In genomic region chr17:74443516-74444296, GRCh38 we compare ENCODE assay signal across 12 cellular contexts. TPM values are rescaled to one million over a fixed set of nuclear protein-coding genes. Genes with fewer than 3 reads are reported as not detected.
DNase-seq lines count a peak whose midpoint lies in the region; ATAC-seq and TF ChIP-seq lines count a peak whose summit lies in the region.
"Had no signal": no experiment of that assay in that cellular context is flagged by ENCODE, and none has a peak within 500 bp of the region (broad histone marks: within the 10 kb centered on the region; RNA-seq: fewer than 3 reads in every experiment).

No MANE protein-coding gene starts in this region.

- H4K20me1 ChIP-seq in HCT116 (ENCODE audit: insufficient read depth) = no peaks in the 10 kb centered on the region

- H3K27ac Mint-ChIP-seq in natural killer cell treated with Interleukin-12 subunit alpha and Interleukin-12 subunit beta and Interleukin-15 and Interleukin-18, amount 100 ng/mL, for 72 hours = no peak overlapping the region
- H3K27ac Mint-ChIP-seq: CD4-positive, alpha-beta T cell had no signal

- RAD21 ChIA-PET in HCT116 (lab: Charles Lee; ENCODE audit: low non-redundant PET in 1 of 2, low total read pairs in 2 of 2, uncharacterized antibody in 2 of 2, unreplicated experiment in 2 of 2) = interaction anchor here (0.6 to 1.9 kb wide), 6 partner anchors 10 to 64 kb away, joined by 3 to 6 read pairs (median 4); no protein-coding TSS in a partner anchor

- no peaks in the 10 kb centered on the region for H3K9me2 ChIP-seq in HCT116 (ENCODE audit: insufficient read depth)

- ATAC-seq in HCT116 (no peak), GM18861 (IDR thresholded peaks at IDR 0.05; ENCODE audit: unreplicated experiment) (no peak), HG03108 (IDR thresholded peaks at IDR 0.05; ENCODE audit: unreplicated experiment) (no peak)
- ATAC-seq in natural killer cell treated with Interleukin-12 subunit alpha and Interleukin-12 subunit beta and Interleukin-15 and Interleukin-18, amount 100 ng/mL, for 72 hours = no peak

- no peak for DNase-seq in HCT116 (ENCODE audit: low read depth, low spot score)
- no peak for DNase-seq in GM19240 (ENCODE audit: insufficient read length, low spot score)
- DNase-seq in natural killer cell treated with Interleukin-12 subunit alpha and Interleukin-12 subunit beta and Interleukin-15 and Interleukin-18, amount 100 ng/mL, for 72 hours (ENCODE audit: low spot score) = no peak
- DNase-seq: CD4-positive, alpha-beta T cell; NCI-H2081 treated with DMSO at 0.1 percent for 48 hours had no signal

- CTCF ChIA-PET in HCT116 (lab: Charles Lee) = interaction anchor here (1.2 to 1.7 kb wide), 6 partner anchors 10 to 76 kb away, joined by 3 to 6 read pairs (median 5); no protein-coding TSS in a partner anchor

- H3K4me1 ChIP-seq in HCT116 (ENCODE audit: control insufficient read depth in 1 of 2, insufficient read depth in 2 of 2, low read length in 2 of 2) = peaks cover 24 to 26% of the 10 kb centered on the region in 2 experiments
- H3K4me1 ChIP-seq in duodenal mucosa (ENCODE audit: control insufficient read depth in 1 of 2, insufficient read depth in 2 of 2, low read length in 2 of 2) = peaks cover 22 to 27% of the 10 kb centered on the region in 2 donors
- H3K4me1 ChIP-seq in mucosa of rectum (ENCODE audit: control insufficient read depth in 2 of 2, insufficient read depth in 2 of 2, low read length in 2 of 2) = peaks cover 25 to 28% of the 10 kb centered on the region in 2 donors
- H3K4me1 ChIP-seq in subcutaneous abdominal adipose tissue (ENCODE audit: control insufficient read depth in 5 of 5, insufficient read depth in 5 of 5, low read length in 5 of 5) = peaks cover 14 to 57% (median 51%) of the 10 kb centered on the region in 5 donors

- no peaks in the 10 kb centered on the region for H3K9me3 Mint-ChIP-seq in natural killer cell treated with Interleukin-12 subunit alpha and Interleukin-12 subunit beta and Interleukin-15 and Interleukin-18, amount 100 ng/mL, for 72 hours

- H3K27ac ChIP-seq in HCT116 (ENCODE audit: low read depth, low read length) (peak overlapping the region; percentile 84), duodenal mucosa (ENCODE audit: low read depth, low read length) (peak overlapping the region; percentile 96), mucosa of rectum (ENCODE audit: low read depth in 2 of 2, low read length in 2 of 2) (peak overlapping the region; percentile 99), subcutaneous abdominal adipose tissue (ENCODE audit: low read depth, low read length) (peak overlapping the region; percentile 81)

- TF ChIP-seq POLR2A in HCT116 (IDR thresholded peaks at IDR 0.05; ENCODE audit: borderline replicate concordance, extremely low read depth, insufficient read depth, insufficient read length) = no peak

- peaks cover 8% of the 10 kb centered on the region for H3K36me3 Mint-ChIP-seq in natural killer cell treated with Interleukin-12 subunit alpha and Interleukin-12 subunit beta and Interleukin-15 and Interleukin-18, amount 100 ng/mL, for 72 hours

- H3K4me3 ChIP-seq in HCT116 (replicated peaks in 1 of 2; ENCODE audit: low read depth in 1 of 2, low read length in 2 of 2) (peak overlapping the region; percentile 39 to 54), duodenal mucosa (ENCODE audit: low read depth in 1 of 2, low read length in 2 of 2) (peak overlapping the region; percentile 43 to 61), mucosa of rectum (ENCODE audit: low read length in 2 of 2) (peak overlapping the region; percentile 44 to 45), subcutaneous abdominal adipose tissue (ENCODE audit: low read depth in 1 of 5, low read length in 5 of 5) (peak overlapping the region; percentile 45 to 65 (median 51))

- no peak for TF ChIP-seq RAD21 in HCT116 (IDR thresholded peaks at IDR 0.05; ENCODE audit: low read depth)

- POLR2A ChIA-PET in HCT116 (lab: Charles Lee) = interaction anchor here (1.0 to 1.9 kb wide), 3 partner anchors 10 to 64 kb away, joined by 3 to 12 read pairs (median 5); no protein-coding TSS in a partner anchor

- H3K9me3 ChIP-seq in HCT116 (ENCODE audit: control insufficient read depth in 1 of 2, insufficient read depth in 1 of 2, low read depth in 1 of 2, low read length in 2 of 2) (peaks cover 3 to 8% of the 10 kb centered on the region in 2 experiments; a peak in 2 of 4 replicates), duodenal mucosa (ENCODE audit: control insufficient read depth in 1 of 2, low read length in 2 of 2) (no peaks in the 10 kb centered on the region), mucosa of rectum (ENCODE audit: control insufficient read depth in 2 of 2, low read length in 2 of 2) (no peaks in the 10 kb centered on the region), subcutaneous abdominal adipose tissue (ENCODE audit: control insufficient read depth in 5 of 5, low read length in 5 of 5) (peaks cover 0 to under 1% (median 0%) of the 10 kb centered on the region in 5 donors)

- peaks cover 0 to 4% of the 10 kb centered on the region in 2 donors for H3K4me1 Mint-ChIP-seq in natural killer cell treated with Interleukin-12 subunit alpha and Interleukin-12 subunit beta and Interleukin-15 and Interleukin-18, amount 100 ng/mL, for 72 hours (ENCODE audit: low read depth in 2 of 2)

- H3K9ac ChIP-seq in HCT116 (ENCODE audit: low read length) (peak overlapping the region; percentile 58), duodenal mucosa (ENCODE audit: low read depth in 1 of 2, low read length in 2 of 2) (peak overlapping the region; percentile 61 to 73), mucosa of rectum (ENCODE audit: low read depth in 1 of 2, low read length in 2 of 2) (peak overlapping the region; percentile 52 to 81), subcutaneous abdominal adipose tissue (ENCODE audit: low read length in 5 of 5) (peak overlapping the region in 2 of 5 donors; percentile 37 to 47)

- H3K79me2 ChIP-seq in HCT116 (ENCODE audit: insufficient read depth, low read length) = no peaks in the 10 kb centered on the region

- intact Hi-C loops in HCT116 (cut with micrococcal nuclease) = loop anchor here (1.0 to 5.0 kb wide), 2 partner anchors 26 to 231 kb away; partner anchors contain the start of gene TTYH2

- H3K27me3 ChIP-seq in HCT116 (ENCODE audit: insufficient read depth, low read length) = no peaks in the 10 kb centered on the region
- H3K27me3 ChIP-seq in duodenal mucosa (ENCODE audit: control insufficient read depth in 1 of 2, insufficient read depth in 2 of 2, low read length in 2 of 2) = no peaks in the 10 kb centered on the region
- no peaks in the 10 kb centered on the region for H3K27me3 ChIP-seq in mucosa of rectum (ENCODE audit: control insufficient read depth in 2 of 2, insufficient read depth in 2 of 2, low read length in 2 of 2)
- H3K27me3 ChIP-seq in subcutaneous abdominal adipose tissue (ENCODE audit: control insufficient read depth in 5 of 5, insufficient read depth in 4 of 5, low read length in 5 of 5) = no peaks in the 10 kb centered on the region

- H3K36me3 ChIP-seq in HCT116 (ENCODE audit: control insufficient read depth in 1 of 2, insufficient read depth in 2 of 2, low read length in 2 of 2) (peaks cover 10 to 15% of the 10 kb centered on the region in 2 experiments; a peak in 3 of 4 replicates), duodenal mucosa (ENCODE audit: control insufficient read depth in 1 of 2, insufficient read depth in 2 of 2, low read length in 2 of 2) (peaks cover 0 to 19% of the 10 kb centered on the region in 2 donors), mucosa of rectum (ENCODE audit: control insufficient read depth in 2 of 2, insufficient read depth in 2 of 2, low read length in 2 of 2) (peaks cover 15 to 18% of the 10 kb centered on the region in 2 donors), subcutaneous abdominal adipose tissue (ENCODE audit: control insufficient read depth in 5 of 5, insufficient read depth in 5 of 5, low read length in 5 of 5) (peaks cover 0 to 12% (median 8%) of the 10 kb centered on the region in 5 donors)

- H3K4me3 Mint-ChIP-seq in natural killer cell treated with Interleukin-12 subunit alpha and Interleukin-12 subunit beta and Interleukin-15 and Interleukin-18, amount 100 ng/mL, for 72 hours = no peak overlapping the region
- H3K4me3 Mint-ChIP-seq: CD4-positive, alpha-beta T cell had no signal

- no peak overlapping the region for H2AFZ ChIP-seq in HCT116 (ENCODE audit: low read depth, low read length, poor library complexity, severe bottlenecking)

- peak overlapping the region; percentile 80 for H3K4me2 ChIP-seq in HCT116 (ENCODE audit: low read length)

- TF ChIP-seq CTCF in HCT116 (IDR thresholded peaks at IDR 0.05 in 2 of 3, conservative IDR thresholded peaks at IDR 0.05 in 1 of 3; ENCODE audit: borderline replicate concordance in 1 of 3, insufficient read depth in 1 of 3, low read depth in 2 of 3, low read length in 2 of 3) = no peak

- H3K27me3 Mint-ChIP-seq in natural killer cell treated with Interleukin-12 subunit alpha and Interleukin-12 subunit beta and Interleukin-15 and Interleukin-18, amount 100 ng/mL, for 72 hours = no peaks in the 10 kb centered on the region

- TSS peak; percentile 13 for BruUV-seq in HCT116 (replicated peaks; lab: Mats Ljungman, UMichigan)

TF ChIP-seq in HCT116, 20 proteins besides CTCF, POLR2A, EP300 and RAD21:
- TF ChIP-seq SRF (IDR thresholded peaks at IDR 0.05; ENCODE audit: low read depth) = no peak
- TF ChIP-seq SIN3A (IDR thresholded peaks at IDR 0.05; ENCODE audit: low read depth) = no peak
- TF ChIP-seq YY1 (IDR thresholded peaks at IDR 0.05; ENCODE audit: extremely low read depth, insufficient replicate concordance, low read depth, low read length) = no peak
- no peak for TF ChIP-seq ZFX (IDR thresholded peaks at IDR 0.05)
- no peak for TF ChIP-seq ELF1 (IDR thresholded peaks at IDR 0.05; ENCODE audit: borderline replicate concordance, low read depth)
- TF ChIP-seq CEBPB (IDR thresholded peaks at IDR 0.05; ENCODE audit: low read depth) = no peak
- TF ChIP-seq POLR2AphosphoS5 (IDR thresholded peaks at IDR 0.05; ENCODE audit: low read depth, low read length) = no peak
- TF ChIP-seq EGR1 (IDR thresholded peaks at IDR 0.05; ENCODE audit: low read depth) = no peak
- TF ChIP-seq SP1 (IDR thresholded peaks at IDR 0.05; ENCODE audit: low read depth) = no peak
- no peak for TF ChIP-seq ATF3 (IDR thresholded peaks at IDR 0.05)
TF ChIP-seq in HCT116: peak in this region for 0.

RNA-seq across cellular contexts. Expression of gene GPRC5C, which starts 11.8 kb away (rescaled TPM):
- 54.4 TPM for total RNA-seq in HCT116 (2021; ENCODE audit: unreplicated experiment)
- 83.1 and 93.8 TPM in 2 replicates for polyA plus RNA-seq in HCT116 (2012)
- total RNA-seq in natural killer cell treated with Interleukin-12 subunit alpha and Interleukin-12 subunit beta and Interleukin-15 and Interleukin-18, amount 100 ng/mL, for 72 hours = under 1 TPM in 1 of 2 donors, not detected in 1; 0.25 TPM
- total RNA-seq: CD4-positive, alpha-beta T cell had no signal

RNA-seq across cellular contexts. Expression of gene CD300A, which starts 22.7 kb away (rescaled TPM):
- 0.71 TPM for total RNA-seq in HCT116 (2021; ENCODE audit: unreplicated experiment)
- 0.11 and 0.17 TPM in 2 replicates for polyA plus RNA-seq in HCT116 (2012)
- 10 to 100 TPM; 17.6 to 43.7 TPM for total RNA-seq in natural killer cell treated with Interleukin-12 subunit alpha and Interleukin-12 subunit beta and Interleukin-15 and Interleukin-18, amount 100 ng/mL, for 72 hours
- total RNA-seq: H4, RPMI7951 had no signal

Comparison
In these comparisons a context has a peak if more than half of its experiments do, and no peak if none do; other contexts are left out.
1. RNA of gene GPRC5C, which starts 11.8 kb away (total RNA-seq): 54.4 TPM in HCT116 (single experiment); 0.25 TPM in natural killer cell treated with Interleukin-12 subunit alpha and Interleukin-12 subunit beta and Interleukin-15 and Interleukin-18, amount 100 ng/mL, for 72 hours; every median in the first group is over 10 times any median in the second.
2. RNA of gene CD300A, which starts 22.7 kb away (total RNA-seq): 17.6 to 43.7 TPM in natural killer cell treated with Interleukin-12 subunit alpha and Interleukin-12 subunit beta and Interleukin-15 and Interleukin-18, amount 100 ng/mL, for 72 hours; 0.71 TPM in HCT116 (single experiment); every median in the first group is over 10 times any median in the second.
3. Peak in every context shown above with its lines, with median percentiles within 50 percentile points of each other: H3K27ac ChIP-seq and H3K4me3 ChIP-seq.